Comparison of ENCODE assay signal across 15 cellular contexts in genomic region chr10:117933036-117933435, GRCh38.
"Had no signal": no experiment of that assay in that cellular context is flagged by ENCODE, and none has a peak within 500 bp of the region (broad histone marks: within the 10 kb centered on the region; RNA-seq: fewer than 3 reads in every experiment).

No MANE protein-coding gene starts in this region.

- H3K4me1 ChIP-seq: colonic mucosa, thyroid gland, uterus had no signal

- H3K9me3 ChIP-seq: colonic mucosa, thyroid gland, uterus had no signal

- H3K27me3 ChIP-seq: colonic mucosa, thyroid gland, uterus had no signal

- H3K27ac ChIP-seq: colonic mucosa, thyroid gland, uterus, WERI-Rb-1 had no signal

- H3K36me3 ChIP-seq: colonic mucosa, thyroid gland, uterus, WERI-Rb-1 had no signal

- H3K4me3 ChIP-seq: colonic mucosa, thyroid gland, uterus had no signal

- FAIRE-seq: astrocyte, endothelial cell of umbilical vein had no signal

- DNase-seq: activated CD4-positive, alpha-beta T cell treated with anti-CD3 and anti-CD28 coated beads for 4 hours; activated CD8-positive, alpha-beta memory T cell treated with anti-CD3 and anti-CD28 coated beads, Interleukin-2, amount 50 U/mL, for 48 hours; activated CD8-positive, alpha-beta T cell treated with anti-CD3 and anti-CD28 coated beads, Interleukin-2, amount 10 ng/mL, durations not matched to agents 7 days and 5 days; activated naive CD4-positive, alpha-beta T cell treated with Interleukin-2 at 50 U/mL for 16 hours; colonic mucosa; head of caudate nucleus; islet precursor cell; left ventricle myocardium superior; mesendoderm; T-helper 1 cell; thyroid gland; uterus; WERI-Rb-1 had no signal
